In genomic region chr1:228517655-228518054, GRCh38 we compare ENCODE assay signal across 33 cellular contexts. TPM values are rescaled to one million over a fixed set of nuclear protein-coding genes. Genes with fewer than 3 reads are reported as not detected.
DNase-seq lines count a peak whose midpoint lies in the region; ATAC-seq, FAIRE-seq and TF ChIP-seq lines count a peak whose summit lies in the region.
"Had no signal": no experiment of that assay in that cellular context is flagged by ENCODE, and none has a peak within 500 bp of the region (broad histone marks: within the 10 kb centered on the region; RNA-seq: fewer than 3 reads in every experiment).

No MANE protein-coding gene starts in this region.

- no peak overlapping the region for H2AFZ ChIP-seq in K562 (ENCODE audit: low read depth, low read length)
- H2AFZ ChIP-seq in GM23248: no peak overlapping the region

- no peak for ATAC-seq in K562
- ATAC-seq: A549; CD8-positive, alpha-beta T cell had no signal

- no peaks in the 10 kb centered on the region for H3K36me3 ChIP-seq in HEK293 (ENCODE audit: control insufficient read depth in 2 of 2, insufficient read depth in 1 of 2, low read length in 2 of 2)
- H3K36me3 ChIP-seq in K562 (ENCODE audit: control insufficient read depth, insufficient read depth, low read length): no peaks in the 10 kb centered on the region
- H3K36me3 ChIP-seq in A673 (ENCODE audit: insufficient read depth, low read length, poor library complexity, severe bottlenecking): no peaks in the 10 kb centered on the region
- H3K36me3 ChIP-seq in GM23248 (ENCODE audit: low read depth): no peaks in the 10 kb centered on the region
- H3K36me3 ChIP-seq: BE2C; BLaER1; BLaER1 treated with 17β-estradiol and CSF1 and Interleukin-3, amounts not matched to agents 10 nM and 100 nM had no signal

- peaks cover 0 to 2% of the 10 kb centered on the region in 2 experiments; a peak in 1 of 5 replicates for H3K27me3 ChIP-seq in K562 (ENCODE audit: control insufficient read depth in 2 of 2, insufficient read depth in 2 of 2, low read length in 2 of 2)
- peaks cover 48% of the 10 kb centered on the region for H3K27me3 ChIP-seq in A673 (replicated peaks; ENCODE audit: insufficient read depth, low read depth, low read length, poor library complexity)
- peaks cover 35% of the 10 kb centered on the region for H3K27me3 ChIP-seq in GM23248 (replicated peaks; ENCODE audit: insufficient read depth)

- H3K9ac ChIP-seq in K562 (ENCODE audit: insufficient read depth in 1 of 2, low read depth in 2 of 2, low read length in 2 of 2) (no peak overlapping the region), GM23248 (no peak overlapping the region)
- H3K9ac ChIP-seq: BLaER1; BLaER1 treated with 17β-estradiol and CSF1 and Interleukin-3, amounts not matched to agents 10 nM and 100 nM had no signal

- CTCF ChIA-PET in HEK293 (lab: Yijun Ruan, JAX): interaction anchor here (0.6 kb wide), 3 partner anchors 63 to 1799 kb away, joined by 3 to 4 read pairs (median 4); no protein-coding TSS in a partner anchor
- CTCF ChIA-PET in K562 (lab: Yijun Ruan, JAX; ENCODE audit: low intra/inter-chr PET ratio): no interaction called here
- CTCF ChIA-PET in A673 (lab: Charles Lee): no interaction called here

- H3K4me3 ChIP-seq in HEK293 (ENCODE audit: low read depth, low read length): no peak overlapping the region
- no peak overlapping the region for H3K4me3 ChIP-seq in K562
- H3K4me3 ChIP-seq in A673 (ENCODE audit: low read depth, low read length, poor library complexity, severe bottlenecking): no peak overlapping the region
- no peak overlapping the region for H3K4me3 ChIP-seq in GM23248
- H3K4me3 ChIP-seq: A549; BLaER1; BLaER1 treated with 17β-estradiol and CSF1 and Interleukin-3, amounts not matched to agents 10 nM and 100 nM had no signal

- 0% methylated on average over 2 of the region's 2 CpGs for WGBS in K562 (ENCODE audit: insufficient coverage, low coverage, missing lambda C conversion rate)
- WGBS in GM23248 (ENCODE audit: low coverage in 1 of 2, low lambda C conversion rate in 2 of 2, missing lambda C conversion rate in 2 of 2), 2 experiments: 14 to 16% methylated on average over 2 of the region's 2 CpGs

- no peak overlapping the region for H3K4me2 ChIP-seq in K562 (ENCODE audit: insufficient read depth, low read length)
- H3K4me2 ChIP-seq in GM23248 (ENCODE audit: unreplicated experiment): no peak overlapping the region
- H3K4me2 ChIP-seq: A549; BLaER1; BLaER1 treated with 17β-estradiol and CSF1 and Interleukin-3, amounts not matched to agents 10 nM and 100 nM had no signal

- H3K9me2 ChIP-seq in GM23248 (ENCODE audit: insufficient read depth): no peaks in the 10 kb centered on the region

- H3K79me2 ChIP-seq in K562 (ENCODE audit: control insufficient read depth, insufficient read depth, low read length) (no peaks in the 10 kb centered on the region), GM23248 (ENCODE audit: insufficient read depth) (no peaks in the 10 kb centered on the region)

- intact Hi-C loops in K562 (cut with micrococcal nuclease) (loop anchor here (5.0 kb wide), 2 partner anchors 305 to 520 kb away; no protein-coding TSS in a partner anchor), A673 (cut with micrococcal nuclease; ENCODE audit: unreplicated experiment) (loop anchor here (5.0 kb wide), 1 partner anchor 385 kb away; no protein-coding TSS in a partner anchor)

- no peaks in the 10 kb centered on the region for H3K9me1 ChIP-seq in K562 (ENCODE audit: control insufficient read depth, insufficient read depth, low read length)

- in situ Hi-C loops in K562 (cut with MboI) (loop anchor here (5.0 to 10.0 kb wide), 4 partner anchors 183 to 755 kb away; no protein-coding TSS in a partner anchor), GM23248 (cut with MboI) (no loop called here)

- POLR2A ChIA-PET in HEK293 (lab: Yijun Ruan, JAX) (no interaction called here), K562 (lab: Yijun Ruan, JAX) (interaction anchor here (1.5 kb wide), 1 partner anchor 308 kb away, joined by 6 read pairs; no protein-coding TSS in a partner anchor), A673 (lab: Charles Lee; ENCODE audit: low non-redundant PET) (no interaction called here)

- H3K27ac ChIP-seq in HEK293 (ENCODE audit: extremely low read depth, low read depth, low read length) (no peak overlapping the region), K562 (ENCODE audit: extremely low read depth, low read depth, low read length) (no peak overlapping the region), A673 (ENCODE audit: low read depth, low read length, poor library complexity, severe bottlenecking) (no peak overlapping the region), GM23248 (no peak overlapping the region)
- H3K27ac ChIP-seq: 22Rv1; A549; BLaER1; BLaER1 treated with 17β-estradiol and CSF1 and Interleukin-3, amounts not matched to agents 10 nM and 100 nM; C4-2B had no signal

- H4K20me1 ChIP-seq in K562 (replicated peaks; ENCODE audit: control insufficient read depth, insufficient read depth, low read length) (no peaks in the 10 kb centered on the region), GM23248 (ENCODE audit: insufficient read depth) (no peaks in the 10 kb centered on the region)
- H4K20me1 ChIP-seq: BLaER1; BLaER1 treated with 17β-estradiol and CSF1 and Interleukin-3, amounts not matched to agents 10 nM and 100 nM had no signal

- no peak for DNase-seq in K562 (ENCODE audit: extremely low read depth in 1 of 4, low spot score in 3 of 4)
- DNase-seq in left kidney (ENCODE audit: low read depth, low spot score): peak; percentile 9
- DNase-seq in A673 (ENCODE audit: low spot score): no peak
- no peak for DNase-seq in GM23248
- DNase-seq in SHP77 treated with DMSO at 0.1 percent for 48 hours (lab: John Stamatoyannopoulos, UW): no peak
- DNase-seq: 8988T; ACHN; AML-193; BE2C; C1 segment of cervical spinal cord; Caco-2; Calu3; CD4-positive, alpha-beta memory T cell; CD4-positive, alpha-beta T cell; CD4-positive, CD25-positive, alpha-beta regulatory T cell; CD8-positive, alpha-beta memory T cell; CD8-positive, alpha-beta T cell; COR-L47; DMS 273 treated with DMSO at 0.1 percent for 48 hours; DMS153; DMS53; DMS79; DMS79 treated with DMSO at 0.1 percent for 48 hours; DND-41; EL had no signal

- H3K4me1 ChIP-seq in HEK293 (ENCODE audit: control insufficient read depth, insufficient read depth, low read length) (no peaks in the 10 kb centered on the region), K562 (replicated peaks in 1 of 2; ENCODE audit: control insufficient read depth in 2 of 2, insufficient read depth in 2 of 2, low read length in 2 of 2) (peaks cover 20 to 23% of the 10 kb centered on the region in 2 experiments), A673 (ENCODE audit: insufficient read depth, low read length, poor library complexity, severe bottlenecking) (no peaks in the 10 kb centered on the region), GM23248 (ENCODE audit: insufficient read depth) (no peaks in the 10 kb centered on the region)
- H3K4me1 ChIP-seq: A549, BE2C, Caco-2 had no signal

- FAIRE-seq in K562 (lab: Jason Lieb, UNC): no peak
- FAIRE-seq: A204.1, A549, D721Med had no signal

- no peaks in the 10 kb centered on the region for H3F3A ChIP-seq in GM23248 (ENCODE audit: insufficient read depth)

- no peak for TF ChIP-seq POLR2A in K562 (conservative IDR thresholded peaks at IDR 0.05)

- BruUV-seq in K562 (replicated peaks; lab: Mats Ljungman, UMichigan): no TSS peak
- no TSS peak for BruUV-seq in A673 (replicated peaks; lab: Mats Ljungman, UMichigan)

- no peaks in the 10 kb centered on the region for H3K9me3 ChIP-seq in HEK293 (ENCODE audit: control insufficient read depth, insufficient read depth, low read depth, low read length)
- no peaks in the 10 kb centered on the region for H3K9me3 ChIP-seq in K562 (replicated peaks; ENCODE audit: control insufficient read depth, insufficient read depth, low read depth, low read length)
- no peaks in the 10 kb centered on the region for H3K9me3 ChIP-seq in A673 (ENCODE audit: low read depth, low read length, poor library complexity, severe bottlenecking)
- H3K9me3 ChIP-seq in GM23248 (ENCODE audit: low read depth): no peaks in the 10 kb centered on the region
- H3K9me3 ChIP-seq: A549, BE2C, BLaER1, Caco-2 had no signal

- no peak for TF ChIP-seq EP300 in K562 (IDR thresholded peaks at IDR 0.05; ENCODE audit: low read length)

- TF ChIP-seq CTCF in HEK293 (tag by site-specific recombination; IDR thresholded peaks at IDR 0.05) (no peak), K562 (IDR thresholded peaks at IDR 0.05 in 2 of 3, conservative IDR thresholded peaks at IDR 0.05 in 1 of 3; ENCODE audit: insufficient read depth in 2 of 3, low read depth in 1 of 3, low read length in 3 of 3) (no peak), A673 (conservative IDR thresholded peaks at IDR 0.05; ENCODE audit: low read depth, low read length) (no peak)

- TF ChIP-seq RAD21 in K562 (CRISPR knock-in tag; conservative IDR thresholded peaks at IDR 0.05 in 1 of 2, IDR thresholded peaks at IDR 0.05 in 1 of 2): no peak

TF ChIP-seq in HEK293, 187 proteins besides CTCF, POLR2A, EP300 and RAD21 (continues in another document):
- peak; percentile 50; the same call in 1 of the 2 replicates for TF ChIP-seq ZNF366 (tag by site-specific recombination; conservative IDR thresholded peaks at IDR 0.05)
- TF ChIP-seq ZNF2 (tag by site-specific recombination; IDR thresholded peaks at IDR 0.05): no peak

TF ChIP-seq in K562, 482 proteins besides CTCF, POLR2A, EP300 and RAD21 (continues in another document):
- TF ChIP-seq HNRNPL (IDR thresholded peaks at IDR 0.05; ENCODE audit: low read depth, low read length): no peak

RNA-seq across cellular contexts. Expression of gene RNF187, which starts 30.5 kb away (rescaled TPM):
- 15.0 and 31.2 TPM in 2 replicates for total RNA-seq in K562 (2011; cell fraction: chromatin; rRNA removed; ENCODE audit: low replicate concordance)
- 24.3 and 25.7 TPM in 2 replicates for total RNA-seq in K562 (2011; cell fraction: nucleolus; rRNA removed)
- 24.3 and 28.9 TPM in 2 replicates for total RNA-seq in K562 (2011; cell fraction: nucleoplasm; rRNA removed)
- 44.1 and 53.7 TPM in 2 replicates for total RNA-seq in K562 (2014; rRNA removed)
- 32.0 and 40.3 TPM in 2 replicates for total RNA-seq in K562 (2014; rRNA removed; fragmentation: Illumina TruSeq; extraction: Trizol)
- 36.8 and 38.1 TPM in 2 replicates for total RNA-seq in K562 (2015; rRNA removed; fragmentation: Illumina TruSeq; extraction: Trizol)
- 114 and 119 TPM in 2 replicates for total RNA-seq in K562 (2021)
- polyA plus RNA-seq in K562 (2011; rRNA removed): 45.6 and 52.7 TPM in 2 replicates
- polyA plus RNA-seq in K562 (2011; cell fraction: cytosol; rRNA removed): 69.5 and 81.8 TPM in 2 replicates
- polyA plus RNA-seq in K562 (2011; cell fraction: nucleus; rRNA removed): 23.0 and 28.0 TPM in 2 replicates
- polyA plus RNA-seq in K562 (2012): 80.6 and 187 TPM in 2 replicates
- 53.9 and 60.8 TPM in 2 replicates for polyA plus RNA-seq in K562 (2014; fragmentation: Illumina TruSeq; extraction: Trizol)
- polyA plus RNA-seq in K562 (2014; fragmentation: Nextera tagmentation; extraction: Ambion mirVana): 1 to 10 TPM; 2.3 to 3.2 TPM
- polyA plus RNA-seq in K562 (2014; rRNA removed): 41.9 and 42.2 TPM in 2 replicates
- polyA minus RNA-seq in K562 (2011; rRNA and poly(A)+ RNA removed): 42.6 and 50.7 TPM in 2 replicates
- 44.9 and 65.3 TPM in 2 replicates for polyA minus RNA-seq in K562 (2011; cell fraction: cytosol; rRNA and poly(A)+ RNA removed)
- polyA minus RNA-seq in K562 (2011; cell fraction: nucleus; rRNA and poly(A)+ RNA removed): 7.5 and 16.1 TPM in 2 replicates
- 146 and 170 TPM in 2 replicates for total RNA-seq in A673 (2021)
- 81.9 and 92.8 TPM in 2 replicates for total RNA-seq in GM23248 (2014; rRNA removed; shearing (Covaris generic))
- polyA plus RNA-seq in GM23248 (2016; fragmentation: Nextera tagmentation; extraction: Ambion mirVana): 38.8 and 79.4 TPM in 2 replicates

Comparison
In these comparisons a context has a peak if more than half of its experiments do, and no peak if none do; other contexts are left out.
1. Of the 44 proteins assayed by ChIP-seq in both K562 and HEK293: peak only in K562: ZBTB26; only in HEK293: none; in both: none; in neither: 43.